In the genomic region with DNA sequence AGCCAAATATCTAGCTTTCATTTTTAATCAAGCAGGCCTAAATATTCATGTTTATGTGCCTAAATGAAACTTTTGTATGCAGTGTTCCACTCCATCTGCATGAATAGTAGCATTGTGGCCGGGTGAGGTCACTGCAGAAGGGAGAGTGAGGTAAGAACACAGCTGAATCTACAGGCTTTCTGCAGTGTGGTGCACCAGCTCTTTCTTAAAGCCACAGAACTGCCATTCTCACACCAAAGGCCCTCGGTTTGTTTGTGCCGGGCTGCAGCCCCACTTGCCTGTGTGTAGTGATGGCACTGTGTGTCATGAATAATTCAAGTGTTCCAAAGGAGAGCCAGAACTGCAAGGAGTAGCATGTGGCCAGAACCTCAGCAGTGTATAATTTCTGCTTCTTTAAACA, we compare ENCODE assay signal across 10 cellular contexts.
DNase-seq lines count a peak whose midpoint lies in the region; ATAC-seq and TF ChIP-seq lines count a peak whose summit lies in the region.
"Had no signal": no experiment of that assay in that cellular context is flagged by ENCODE, and none has a peak within 500 bp of the region (broad histone marks: within the 10 kb centered on the region; RNA-seq: fewer than 3 reads in every experiment).

No MANE protein-coding gene starts in this region.

- peak; percentile 17 for TF ChIP-seq CTCF in fibroblast of mammary gland (conservative IDR thresholded peaks at IDR 0.05; ENCODE audit: control insufficient read depth, insufficient read depth, low read depth, low read length)

- in situ Hi-C loops in KBM-7 (cut with MboI; ENCODE audit: low pct_unique_long_range_greater_than_20kb, low sequenced_read_pairs): no loop called here

- H3K4me3 ChIP-seq in fibroblast of mammary gland (ENCODE audit: control insufficient read depth, low read depth, low read length): no peak overlapping the region

- DNase-seq in NCI-H69 (lab: John Stamatoyannopoulos, UW): peak; percentile 39
- peak; percentile 67 for DNase-seq in fibroblast of mammary gland (ENCODE audit: low read depth)
- peak; percentile 98 for DNase-seq in putamen (ENCODE audit: low spot score)
- DNase-seq in activated gamma-delta T cell (lab: John Stamatoyannopoulos, UW): no peak
- DNase-seq in NCI-H1436 (lab: John Stamatoyannopoulos, UW): no peak
- DNase-seq in NCI-H1436 treated with DMSO at 0.1 percent for 48 hours (lab: John Stamatoyannopoulos, UW): no peak
- no peak for DNase-seq in KBM-7
- DNase-seq: activated naive CD4-positive, alpha-beta T cell treated with anti-CD3 and anti-CD28 coated beads, Interleukin-2, amount 10 ng/mL, durations not matched to agents 7 days and 5 days; islet precursor cell had no signal

- ATAC-seq in GM19035 (IDR thresholded peaks at IDR 0.05; ENCODE audit: unreplicated experiment): peak; percentile 55

Comparison
In these comparisons a context has a peak if more than half of its experiments do, and no peak if none do; other contexts are left out.
1. DNase-seq: peak in NCI-H69 (single experiment), fibroblast of mammary gland (single experiment) and putamen (single experiment); none in activated gamma-delta T cell (single experiment), NCI-H1436 (single experiment), NCI-H1436 treated with DMSO at 0.1 percent for 48 hours (single experiment) and KBM-7 (single experiment).